1 cellular context compared by ENCODE assay signal in genomic region chr3:184135149-184135910, GRCh38.
TF ChIP-seq lines count a peak whose summit lies in the region.

EIF2B5 (plus strand) TSS chr3:184135358; CDS start chr3:184135386, 28 bp downstream.

TF ChIP-seq in IMR-90, 13 proteins besides CTCF, POLR2A, EP300 and RAD21 (continued from another document):
- 0 out of 2 replicates have a peak, but pooled peaks have one; percentile 3 for TF ChIP-seq BHLHE40 (IDR thresholded peaks at IDR 0.05; ENCODE audit: low read depth, low read length)
- no peak for TF ChIP-seq RCOR1 (IDR thresholded peaks at IDR 0.05; ENCODE audit: insufficient replicate concordance, low read length)
- TF ChIP-seq FOS (IDR thresholded peaks at IDR 0.05; ENCODE audit: low read depth, low read length) = no peak
- TF ChIP-seq CEBPB (IDR thresholded peaks at IDR 0.05; ENCODE audit: low read depth, low read length) = no peak
- no peak for TF ChIP-seq NFE2L2 (IDR thresholded peaks at IDR 0.05; ENCODE audit: low read depth, low read length)
